ENCODE assay signal across 19 cellular contexts in the genomic region with DNA sequence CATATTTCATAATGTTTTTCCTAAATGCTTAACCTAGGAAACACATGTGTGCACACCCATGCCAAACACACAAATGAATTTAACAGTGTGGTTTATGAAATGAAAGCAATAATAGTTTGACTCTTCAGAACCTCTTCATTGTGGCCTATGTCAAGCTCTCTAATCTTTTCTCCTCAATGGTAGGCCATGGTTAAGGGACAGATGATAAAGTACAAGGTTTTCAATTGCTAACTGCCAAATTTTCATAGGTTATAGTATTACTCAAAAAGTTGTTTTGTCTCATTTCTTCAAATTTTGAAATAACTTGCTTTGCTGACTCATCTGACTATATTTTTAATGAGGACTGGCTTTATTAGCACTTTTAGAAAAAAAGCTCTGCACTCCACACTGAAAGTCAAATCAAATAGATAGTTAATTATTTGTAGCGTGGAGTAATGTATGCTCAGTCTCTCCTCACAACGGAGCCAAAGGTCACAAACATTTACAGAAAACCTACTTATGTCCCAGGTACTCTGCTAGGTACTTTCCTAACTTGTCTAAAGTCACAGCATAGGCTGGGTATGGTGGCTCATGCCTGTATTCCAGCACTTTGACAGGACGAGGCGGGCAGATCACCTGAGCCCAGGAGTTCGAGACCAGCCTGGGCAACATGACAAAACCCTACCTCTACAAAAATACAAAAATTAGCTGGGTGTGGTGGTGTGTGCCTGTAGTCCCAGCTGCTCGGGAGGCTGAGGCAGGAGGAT. TPM values are rescaled to one million over a fixed set of nuclear protein-coding genes. Genes with fewer than 3 reads are reported as not detected.
DNase-seq lines count a peak whose midpoint lies in the region; ATAC-seq and TF ChIP-seq lines count a peak whose summit lies in the region.
"Had no signal": no experiment of that assay in that cellular context is flagged by ENCODE, and none has a peak within 500 bp of the region (broad histone marks: within the 10 kb centered on the region; RNA-seq: fewer than 3 reads in every experiment).

No MANE protein-coding gene starts in this region.

- H3K36me3 Mint-ChIP-seq in nephron (ENCODE audit: low read depth), result peaks cover 41% of the 10 kb centered on the region

- peak overlapping the region; percentile 66 for H3K27ac ChIP-seq in 22Rv1
- H3K27ac ChIP-seq: SJCRH30 had no signal

- H3K27me3 Mint-ChIP-seq in nephron (ENCODE audit: low read depth), result no peaks in the 10 kb centered on the region

- no peaks in the 10 kb centered on the region for H3K9me3 Mint-ChIP-seq in nephron
- H3K9me3 Mint-ChIP-seq: CD8-positive, alpha-beta T cell had no signal

- ATAC-seq in HG02571 (IDR thresholded peaks at IDR 0.05; ENCODE audit: unreplicated experiment), result no peak
- ATAC-seq: CD8-positive, alpha-beta T cell had no signal

- no peak for TF ChIP-seq CTCF in 22Rv1 (IDR thresholded peaks at IDR 0.05)
- TF ChIP-seq CTCF in nephron (IDR thresholded peaks at IDR 0.05; ENCODE audit: unreplicated experiment in 3 of 3), result no peak

- H3K4me3 Mint-ChIP-seq in nephron, result no peak overlapping the region
- H3K4me3 Mint-ChIP-seq: CD8-positive, alpha-beta T cell had no signal

- peak overlapping the region in 2 of 3 experiments; percentile 70 to 83 for H3K27ac Mint-ChIP-seq in nephron
- H3K27ac Mint-ChIP-seq: CD8-positive, alpha-beta T cell had no signal

- DNase-seq in HT-29 (ENCODE audit: low spot score) (peak; percentile 56), kidney tubule cell (ENCODE audit: low spot score) (peak; percentile 15), NCI-H2196 treated with DMSO at 0.1 percent for 48 hours (lab: John Stamatoyannopoulos, UW; ENCODE audit: unreplicated experiment) (no peak), EL (no peak), germinal center (ENCODE audit: low spot score) (no peak)
- DNase-seq: 8988T; CD8-positive, alpha-beta T cell; DMS 273 treated with DMSO at 0.1 percent for 48 hours; MV-4-11; NCI-H1417 treated with DMSO at 0.1 percent for 48 hours; NCI-H2029; NCI-H2171; NCI-H446 treated with DMSO at 0.1 percent for 48 hours; NK-92 treated with Interleukin-12 subunit alpha and Interleukin-12 subunit beta, amount 100 ng/mL, for 24 hours; RPMI8226; SJCRH30 had no signal

- no peaks in the 10 kb centered on the region for H3K4me1 Mint-ChIP-seq in nephron

RNA-seq across cellular contexts. Expression of gene ADCY10, which starts 3.0 kb away (rescaled TPM):
- total RNA-seq in HT-29 (2014; rRNA removed; shearing (Covaris generic)), result not detected in 2 replicates

RNA-seq across cellular contexts. Expression of gene DCAF6, which starts 19.5 kb away (rescaled TPM):
- total RNA-seq in HT-29 (2014; rRNA removed; shearing (Covaris generic)), result 20.4 and 23.2 TPM in 2 replicates

RNA-seq across cellular contexts. Expression of gene MPC2, which starts 19.9 kb away (rescaled TPM):
- 52.3 and 57.7 TPM in 2 replicates for total RNA-seq in HT-29 (2014; rRNA removed; shearing (Covaris generic))

Comparison
In these comparisons a context has a peak if more than half of its experiments do, and no peak if none do; other contexts are left out.
1. DNase-seq: peak in HT-29 (single experiment) and kidney tubule cell (single experiment); none in NCI-H2196 treated with DMSO at 0.1 percent for 48 hours (single experiment), EL (single experiment) and germinal center (single experiment).